Comparison of ENCODE assay signal across 8 cellular contexts in the genomic region with DNA sequence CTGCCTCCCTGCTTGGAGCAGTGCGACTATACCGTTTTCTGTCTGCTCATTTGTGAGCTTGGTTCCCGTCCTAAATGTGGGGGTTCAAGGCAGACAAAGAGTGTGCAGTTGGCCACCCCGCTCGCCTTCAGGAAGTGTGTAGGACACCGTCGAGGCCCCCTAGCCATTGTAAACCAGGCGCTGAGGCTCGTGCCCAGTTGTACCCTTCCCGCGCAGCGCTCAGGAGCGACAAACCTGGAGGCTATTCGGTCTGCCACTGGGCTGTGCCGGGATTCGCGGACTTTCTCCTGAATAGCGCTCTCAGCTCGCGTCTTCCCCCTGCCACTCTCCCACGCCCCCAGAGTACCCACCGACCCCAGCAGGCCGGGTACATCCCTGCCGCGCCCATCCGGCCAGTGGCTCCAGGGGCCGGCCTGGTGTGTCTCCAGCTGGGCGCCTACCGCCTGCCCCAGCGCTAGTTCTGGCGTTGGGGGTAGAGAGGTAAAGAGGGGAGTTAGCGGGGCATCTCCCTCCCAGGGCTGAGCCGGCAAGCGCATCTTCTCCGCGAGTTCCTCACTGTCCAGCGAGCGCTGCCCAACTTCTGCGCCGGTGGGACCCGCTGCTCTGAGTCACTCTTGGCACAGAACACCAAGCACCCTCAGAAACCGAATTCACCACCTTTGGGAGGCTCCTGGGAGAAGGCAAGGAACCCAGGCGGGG. TPM values are rescaled to one million over a fixed set of nuclear protein-coding genes. Genes with fewer than 3 reads are reported as not detected.
DNase-seq lines count a peak whose midpoint lies in the region; ATAC-seq lines count a peak whose summit lies in the region.
"Had no signal": no experiment of that assay in that cellular context is flagged by ENCODE, and none has a peak within 500 bp of the region (broad histone marks: within the 10 kb centered on the region; RNA-seq: fewer than 3 reads in every experiment).

No MANE protein-coding gene starts in this region.

- peaks cover 17 to 28% (median 19%) of the 10 kb centered on the region in 3 donors for H3K4me1 Mint-ChIP-seq in T-cell
- H3K4me1 Mint-ChIP-seq in stimulated activated naive B cell treated with anti-CD40 and anti-IgM and Interleukin-4, amounts not matched to agents 10 μg/mL and 1 μg/mL and 100 μg/mL, for 72 hours: peaks cover 10 to 29% of the 10 kb centered on the region in 2 donors

- CTCF ChIA-PET in T-cell (lab: Charles Lee): interaction anchor here in 1 of 2 donors (0.6 kb wide), 1 partner anchor 272 kb away, joined by 3 read pairs; no protein-coding TSS in a partner anchor

- H3K4me3 Mint-ChIP-seq in T-cell: peak overlapping the region; percentile 85 to 94 (median 85)
- H3K4me3 Mint-ChIP-seq in stimulated activated naive B cell treated with anti-CD40 and anti-IgM and Interleukin-4, amounts not matched to agents 10 μg/mL and 1 μg/mL and 100 μg/mL, for 72 hours: peak overlapping the region; percentile 80 to 85

- no peaks in the 10 kb centered on the region for H3K9me3 Mint-ChIP-seq in T-cell
- no peaks in the 10 kb centered on the region for H3K9me3 Mint-ChIP-seq in stimulated activated naive B cell treated with anti-CD40 and anti-IgM and Interleukin-4, amounts not matched to agents 10 μg/mL and 1 μg/mL and 100 μg/mL, for 72 hours

- POLR2A ChIA-PET in T-cell (lab: Charles Lee): interaction anchor here in 1 of 2 donors (0.5 kb wide), 1 partner anchor 47 kb away, joined by 3 read pairs; no protein-coding TSS in a partner anchor

- peak; percentile 5 for DNase-seq in GM03348 (ENCODE audit: low spot score)
- DNase-seq in T-cell: no peak
- peak; percentile 11 for DNase-seq in left kidney (ENCODE audit: low read depth, low spot score)
- DNase-seq in stimulated activated naive B cell treated with anti-CD40 and anti-IgM and Interleukin-4, amounts not matched to agents 10 μg/mL and 1 μg/mL and 100 μg/mL, for 72 hours: no peak
- DNase-seq in NCI-H187 (lab: John Stamatoyannopoulos, UW): no peak
- no peak for DNase-seq in NCI-H82 (lab: John Stamatoyannopoulos, UW)
- DNase-seq in midbrain (lab: John Stamatoyannopoulos, UW): no peak

- peaks cover 4 to 21% of the 10 kb centered on the region in 2 donors for H3K27me3 Mint-ChIP-seq in T-cell
- peaks cover 30 to 36% of the 10 kb centered on the region in 2 donors for H3K27me3 Mint-ChIP-seq in stimulated activated naive B cell treated with anti-CD40 and anti-IgM and Interleukin-4, amounts not matched to agents 10 μg/mL and 1 μg/mL and 100 μg/mL, for 72 hours

- no peaks in the 10 kb centered on the region for H3K36me3 Mint-ChIP-seq in T-cell
- peaks cover 0 to 4% of the 10 kb centered on the region in 2 donors for H3K36me3 Mint-ChIP-seq in stimulated activated naive B cell treated with anti-CD40 and anti-IgM and Interleukin-4, amounts not matched to agents 10 μg/mL and 1 μg/mL and 100 μg/mL, for 72 hours

- ATAC-seq in T-cell (replicated peaks in 1 of 4): no peak
- no peak for ATAC-seq in stimulated activated naive B cell treated with anti-CD40 and anti-IgM and Interleukin-4, amounts not matched to agents 10 μg/mL and 1 μg/mL and 100 μg/mL, for 72 hours (replicated peaks)

- H3K27ac Mint-ChIP-seq in T-cell: no peak overlapping the region
- H3K27ac Mint-ChIP-seq in stimulated activated naive B cell treated with anti-CD40 and anti-IgM and Interleukin-4, amounts not matched to agents 10 μg/mL and 1 μg/mL and 100 μg/mL, for 72 hours: no peak overlapping the region

RNA-seq across cellular contexts. Expression of a gene that starts 0.9 kb away (rescaled TPM):
- total RNA-seq in T-cell: 10 to 100 TPM in 3 of 5 donors, 1 to 10 TPM in 2; 3.6 to 11.7 (median 10.7) TPM
- total RNA-seq: HT1080 had no signal

Comparison
In these comparisons a context has a peak if more than half of its experiments do, and no peak if none do; other contexts are left out.
1. DNase-seq: peak in GM03348 (single experiment) and left kidney (single experiment); none in T-cell (0 of 34), stimulated activated naive B cell treated with anti-CD40 and anti-IgM and Interleukin-4, amounts not matched to agents 10 μg/mL and 1 μg/mL and 100 μg/mL, for 72 hours (single experiment), NCI-H187 (0 of 2), NCI-H82 (single experiment) and midbrain (single experiment).